ENCODE assay signal across 1 cellular context in the genomic region with DNA sequence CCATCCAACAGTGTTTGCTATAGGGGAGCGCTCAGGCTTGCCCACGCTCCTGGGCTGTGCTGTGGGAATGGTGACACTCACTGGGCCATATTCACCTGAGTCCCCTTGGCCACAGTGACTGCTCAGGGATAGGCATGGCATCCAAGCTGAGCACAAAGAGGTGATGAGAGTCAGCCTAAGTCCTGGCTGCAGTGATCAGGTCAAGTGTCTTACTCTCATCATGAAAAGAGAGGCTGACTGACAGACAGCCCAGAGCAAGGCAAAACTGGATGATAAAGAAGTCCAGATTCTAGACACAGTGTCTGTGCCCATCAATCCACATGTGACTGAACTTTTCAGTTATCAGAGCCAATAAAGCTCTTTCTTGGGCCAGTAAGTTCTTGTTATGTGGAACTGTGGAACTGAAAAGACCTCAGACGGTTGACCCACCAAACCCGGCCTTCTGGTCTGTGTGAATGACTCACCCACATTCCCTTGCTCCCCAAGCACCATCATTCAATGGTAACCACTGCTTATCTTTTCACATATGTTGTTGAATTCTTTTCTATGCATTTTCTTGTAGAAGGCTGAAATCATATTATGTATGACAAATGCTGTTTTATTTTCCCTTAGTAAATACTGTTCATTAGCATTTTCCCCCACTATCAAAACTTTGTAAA.
TF ChIP-seq lines count a peak whose summit lies in the region.

No MANE protein-coding gene starts in this region.

TF ChIP-seq in H1, 55 proteins besides CTCF, POLR2A, EP300 and RAD21 (continued from another document):
- TF ChIP-seq, protein P1, sequence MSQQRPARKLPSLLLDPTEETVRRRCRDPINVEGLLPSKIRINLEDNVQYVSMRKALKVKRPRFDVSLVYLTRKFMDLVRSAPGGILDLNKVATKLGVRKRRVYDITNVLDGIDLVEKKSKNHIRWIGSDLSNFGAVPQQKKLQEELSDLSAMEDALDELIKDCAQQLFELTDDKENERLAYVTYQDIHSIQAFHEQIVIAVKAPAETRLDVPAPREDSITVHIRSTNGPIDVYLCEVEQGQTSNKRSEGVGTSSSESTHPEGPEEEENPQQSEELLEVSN (IDR thresholded peaks at IDR 0.05) = no peak
- TF ChIP-seq ASH2L (IDR thresholded peaks at IDR 0.05; ENCODE audit: low read length) (no peak), NRF1 (IDR thresholded peaks at IDR 0.05; ENCODE audit: low read depth, low read length) (no peak), GTF2F1 (IDR thresholded peaks at IDR 0.05; ENCODE audit: borderline replicate concordance, low read depth, low read length) (no peak), KDM4A (IDR thresholded peaks at IDR 0.05; ENCODE audit: low read depth, low read length, severe bottlenecking) (no peak), CEBPB (IDR thresholded peaks at IDR 0.05; ENCODE audit: low read depth, low read length) (no peak), HDAC6 (IDR thresholded peaks at IDR 0.05; ENCODE audit: low read depth, low read length) (no peak), SP4 (IDR thresholded peaks at IDR 0.05; ENCODE audit: low read length) (no peak), YY1 (IDR thresholded peaks at IDR 0.05; ENCODE audit: low read depth, low read length) (no peak), NANOG (IDR thresholded peaks at IDR 0.05; ENCODE audit: insufficient read depth, low read depth, low read length, poor library complexity, severe bottlenecking) (no peak), RBBP5 (IDR thresholded peaks at IDR 0.05; ENCODE audit: borderline replicate concordance, low read depth, low read length) (no peak), SRF (IDR thresholded peaks at IDR 0.05; ENCODE audit: low read depth, low read length) (no peak)
- TF ChIP-seq, protein P2, sequence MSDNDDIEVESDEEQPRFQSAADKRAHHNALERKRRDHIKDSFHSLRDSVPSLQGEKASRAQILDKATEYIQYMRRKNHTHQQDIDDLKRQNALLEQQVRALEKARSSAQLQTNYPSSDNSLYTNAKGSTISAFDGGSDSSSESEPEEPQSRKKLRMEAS (IDR thresholded peaks at IDR 0.05) = no peak
